36 cellular contexts compared by ENCODE assay signal in genomic region chr22:21087119-21087518, GRCh38. TPM values are rescaled to one million over a fixed set of nuclear protein-coding genes. Genes with fewer than 3 reads are reported as not detected.
"Had no signal": no experiment of that assay in that cellular context is flagged by ENCODE, and none has a peak within 500 bp of the region (broad histone marks: within the 10 kb centered on the region; RNA-seq: fewer than 3 reads in every experiment).

No MANE protein-coding gene starts in this region.

- H3K27me3 ChIP-seq: pancreas, right lobe of liver, thyroid gland, upper lobe of right lung, uterus had no signal

- ATAC-seq: naive thymus-derived CD8-positive, alpha-beta T cell; natural killer cell treated with Interleukin-12 subunit alpha and Interleukin-12 subunit beta and Interleukin-15 and Interleukin-18, amount 100 ng/mL, for 72 hours; pancreas; right cardiac atrium; right lobe of liver; stimulated activated effector memory CD8-positive, alpha-beta T cell treated with anti-CD3 and anti-CD28 coated beads, Interleukin-12 subunit alpha, Interleukin-12 subunit beta, amount 100 ng/mL, for 72 hours; stimulated activated naive B cell treated with anti-CD40 and anti-IgM and Interleukin-4, amounts not matched to agents 10 μg/mL and 1 μg/mL and 100 μg/mL, for 72 hours; upper lobe of right lung had no signal

- H3K4me3 Mint-ChIP-seq: naive thymus-derived CD8-positive, alpha-beta T cell; natural killer cell treated with Interleukin-12 subunit alpha and Interleukin-12 subunit beta and Interleukin-15 and Interleukin-18, amount 100 ng/mL, for 72 hours; nephron progenitor cell; neural crest cell; stimulated activated effector memory CD8-positive, alpha-beta T cell treated with anti-CD3 and anti-CD28 coated beads, Interleukin-12 subunit alpha, Interleukin-12 subunit beta, amount 100 ng/mL, for 72 hours; stimulated activated naive B cell treated with anti-CD40 and anti-IgM and Interleukin-4, amounts not matched to agents 10 μg/mL and 1 μg/mL and 100 μg/mL, for 72 hours; stimulated activated naive CD8-positive, alpha-beta T cell treated with anti-CD3 and anti-CD28 coated beads, Interleukin-15, Interleukin-2, amounts not matched to agents 100 ng/mL and 50 ng/mL, for 24 hours had no signal

- H3K27ac ChIP-seq: neutrophil, pancreas, prostate gland, right lobe of liver, sigmoid colon, stomach, thoracic aorta, thyroid gland, tibial nerve, upper lobe of right lung, uterus had no signal

- H3K27ac Mint-ChIP-seq: naive thymus-derived CD8-positive, alpha-beta T cell; natural killer cell treated with Interleukin-12 subunit alpha and Interleukin-12 subunit beta and Interleukin-15 and Interleukin-18, amount 100 ng/mL, for 72 hours; nephron progenitor cell; stimulated activated effector memory CD8-positive, alpha-beta T cell treated with anti-CD3 and anti-CD28 coated beads, Interleukin-12 subunit alpha, Interleukin-12 subunit beta, amount 100 ng/mL, for 72 hours; stimulated activated naive B cell treated with anti-CD40 and anti-IgM and Interleukin-4, amounts not matched to agents 10 μg/mL and 1 μg/mL and 100 μg/mL, for 72 hours; stimulated activated naive CD8-positive, alpha-beta T cell treated with anti-CD3 and anti-CD28 coated beads, Interleukin-15, Interleukin-2, amounts not matched to agents 100 ng/mL and 50 ng/mL, for 24 hours had no signal

- H3K36me3 Mint-ChIP-seq: naive thymus-derived CD8-positive, alpha-beta T cell; natural killer cell treated with Interleukin-12 subunit alpha and Interleukin-12 subunit beta and Interleukin-15 and Interleukin-18, amount 100 ng/mL, for 72 hours; stimulated activated effector memory CD8-positive, alpha-beta T cell treated with anti-CD3 and anti-CD28 coated beads, Interleukin-12 subunit alpha, Interleukin-12 subunit beta, amount 100 ng/mL, for 72 hours; stimulated activated naive B cell treated with anti-CD40 and anti-IgM and Interleukin-4, amounts not matched to agents 10 μg/mL and 1 μg/mL and 100 μg/mL, for 72 hours had no signal

- H3K4me1 Mint-ChIP-seq: naive thymus-derived CD8-positive, alpha-beta T cell; nephron progenitor cell; neural crest cell; stimulated activated effector memory CD8-positive, alpha-beta T cell treated with anti-CD3 and anti-CD28 coated beads, Interleukin-12 subunit alpha, Interleukin-12 subunit beta, amount 100 ng/mL, for 72 hours; stimulated activated naive B cell treated with anti-CD40 and anti-IgM and Interleukin-4, amounts not matched to agents 10 μg/mL and 1 μg/mL and 100 μg/mL, for 72 hours had no signal

- H3K9me3 ChIP-seq: neutrophil, pancreas, prostate gland, right lobe of liver, sigmoid colon, stomach, thoracic aorta, thyroid gland, tibial nerve, upper lobe of right lung, uterus had no signal

- DNase-seq: naive thymus-derived CD8-positive, alpha-beta T cell; nephron progenitor cell; nucleus accumbens; pancreas; retina; right cardiac atrium; right lobe of liver; sigmoid colon; small intestine; stimulated activated CD4-positive, alpha-beta T cell treated with anti-CD3 and anti-CD28 coated beads, Interleukin-15, amount 100 ng/mL, for 24 hours; stimulated activated CD4-positive, alpha-beta T cell treated with anti-CD3 and anti-CD28 coated beads, Interleukin-2, amount 100 ng/mL, for 24 hours; stimulated activated CD4-positive, alpha-beta T cell treated with anti-CD3 and anti-CD28 coated beads, Interleukin-2, amount 100 ng/mL, for 48 hours; stimulated activated CD4-positive, alpha-beta T cell treated with anti-CD3 and anti-CD28 coated beads, Interleukin-4, amount 100 ng/mL, for 24 hours; stimulated activated naive B cell treated with anti-CD40 and anti-IgM and Interleukin-4, amounts not matched to agents 10 μg/mL and 1 μg/mL and 100 μg/mL, for 72 hours; stimulated activated naive CD4-positive, alpha-beta T cell treated with Interleukin-2 at 50 U/mL for 16 hours; stomach; thyroid gland; trophoblast cell; upper lobe of right lung; uterus had no signal

- H3K36me3 ChIP-seq: neutrophil, pancreas, prostate gland, right lobe of liver, sigmoid colon, stomach, thoracic aorta, thyroid gland, tibial nerve, upper lobe of right lung, uterus had no signal

- H3K4me1 ChIP-seq: pancreas, prostate gland, right lobe of liver, sigmoid colon, stomach, thyroid gland, tibial nerve, upper lobe of right lung, uterus had no signal

- H3K4me3 ChIP-seq: pancreas, prostate gland, right lobe of liver, sigmoid colon, stomach, thoracic aorta, thyroid gland, tibial nerve, upper lobe of right lung, uterus had no signal

- H3K9me3 Mint-ChIP-seq: naive thymus-derived CD8-positive, alpha-beta T cell; natural killer cell treated with Interleukin-12 subunit alpha and Interleukin-12 subunit beta and Interleukin-15 and Interleukin-18, amount 100 ng/mL, for 72 hours; neural crest cell; stimulated activated effector memory CD8-positive, alpha-beta T cell treated with anti-CD3 and anti-CD28 coated beads, Interleukin-12 subunit alpha, Interleukin-12 subunit beta, amount 100 ng/mL, for 72 hours; stimulated activated naive B cell treated with anti-CD40 and anti-IgM and Interleukin-4, amounts not matched to agents 10 μg/mL and 1 μg/mL and 100 μg/mL, for 72 hours; stimulated activated naive CD8-positive, alpha-beta T cell treated with anti-CD3 and anti-CD28 coated beads, Interleukin-15, Interleukin-2, amounts not matched to agents 100 ng/mL and 50 ng/mL, for 24 hours had no signal

RNA-seq across cellular contexts. Expression of gene LRRC74B, which starts 41.4 kb away (rescaled TPM):
- total RNA-seq: natural killer cell treated with Interleukin-12 subunit alpha and Interleukin-12 subunit beta and Interleukin-15 and Interleukin-18, amount 100 ng/mL, for 72 hours; neural crest cell; omental fat pad; osteocyte; pancreas; posterior vena cava; pulmonary artery endothelial cell; right cardiac atrium; right lobe of liver; sigmoid colon; skeletal muscle tissue; stomach; subcutaneous adipose tissue; temporal lobe; thoracic aorta; thyroid gland; upper lobe of right lung; urinary bladder had no signal

RNA-seq across cellular contexts. Expression of gene SLC7A4, which starts 54.8 kb away (rescaled TPM):
- total RNA-seq: natural killer cell treated with Interleukin-12 subunit alpha and Interleukin-12 subunit beta and Interleukin-15 and Interleukin-18, amount 100 ng/mL, for 72 hours; osteocyte; pulmonary artery endothelial cell had no signal
